In the genomic region with DNA sequence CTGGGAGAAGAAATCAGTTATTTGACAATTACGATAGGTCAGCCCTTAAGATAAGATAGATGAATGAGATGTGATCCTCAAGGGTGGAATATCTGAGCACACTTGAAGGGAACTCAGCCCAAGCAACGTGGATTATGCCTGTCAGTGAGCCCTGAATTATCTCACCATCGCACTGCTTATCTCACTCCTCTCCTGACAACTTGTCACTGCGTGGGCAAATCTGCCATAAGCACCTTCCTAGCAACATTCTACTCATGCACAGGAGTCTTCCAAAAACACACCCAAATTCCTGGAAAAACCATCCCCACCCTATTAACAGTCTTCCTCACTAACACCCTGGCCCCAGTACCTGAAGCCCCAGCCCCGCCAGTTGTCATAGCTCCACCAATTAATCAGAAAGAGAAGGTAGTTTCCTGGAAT, we compare ENCODE assay signal across 1 cellular context.
TF ChIP-seq lines count a peak whose summit lies in the region.

No MANE protein-coding gene starts in this region.

TF ChIP-seq in K562, 482 proteins besides CTCF, POLR2A, EP300 and RAD21 (continues in another document):
- peak; percentile 87 for TF ChIP-seq SMARCA4 (IDR thresholded peaks at IDR 0.05)
- TF ChIP-seq NCOA4 (IDR thresholded peaks at IDR 0.05; ENCODE audit: partially characterized antibody), result no peak
- TF ChIP-seq ZNF766 (CRISPR knock-in tag; conservative IDR thresholded peaks at IDR 0.05), result peak; percentile 65
- no peak for TF ChIP-seq ATF1 (CRISPR knock-in tag; IDR thresholded peaks at IDR 0.05)
- peak; percentile 55; the same call in 1 of the 2 replicates for TF ChIP-seq ATF1 (tag; IDR thresholded peaks at IDR 0.05)
- no peak for TF ChIP-seq ESRRB (CRISPR knock-in tag; IDR thresholded peaks at IDR 0.05; ENCODE audit: borderline replicate concordance)
- TF ChIP-seq MTA3 (IDR thresholded peaks at IDR 0.05; ENCODE audit: borderline replicate concordance), result peak; percentile 76
- TF ChIP-seq, protein P1, sequence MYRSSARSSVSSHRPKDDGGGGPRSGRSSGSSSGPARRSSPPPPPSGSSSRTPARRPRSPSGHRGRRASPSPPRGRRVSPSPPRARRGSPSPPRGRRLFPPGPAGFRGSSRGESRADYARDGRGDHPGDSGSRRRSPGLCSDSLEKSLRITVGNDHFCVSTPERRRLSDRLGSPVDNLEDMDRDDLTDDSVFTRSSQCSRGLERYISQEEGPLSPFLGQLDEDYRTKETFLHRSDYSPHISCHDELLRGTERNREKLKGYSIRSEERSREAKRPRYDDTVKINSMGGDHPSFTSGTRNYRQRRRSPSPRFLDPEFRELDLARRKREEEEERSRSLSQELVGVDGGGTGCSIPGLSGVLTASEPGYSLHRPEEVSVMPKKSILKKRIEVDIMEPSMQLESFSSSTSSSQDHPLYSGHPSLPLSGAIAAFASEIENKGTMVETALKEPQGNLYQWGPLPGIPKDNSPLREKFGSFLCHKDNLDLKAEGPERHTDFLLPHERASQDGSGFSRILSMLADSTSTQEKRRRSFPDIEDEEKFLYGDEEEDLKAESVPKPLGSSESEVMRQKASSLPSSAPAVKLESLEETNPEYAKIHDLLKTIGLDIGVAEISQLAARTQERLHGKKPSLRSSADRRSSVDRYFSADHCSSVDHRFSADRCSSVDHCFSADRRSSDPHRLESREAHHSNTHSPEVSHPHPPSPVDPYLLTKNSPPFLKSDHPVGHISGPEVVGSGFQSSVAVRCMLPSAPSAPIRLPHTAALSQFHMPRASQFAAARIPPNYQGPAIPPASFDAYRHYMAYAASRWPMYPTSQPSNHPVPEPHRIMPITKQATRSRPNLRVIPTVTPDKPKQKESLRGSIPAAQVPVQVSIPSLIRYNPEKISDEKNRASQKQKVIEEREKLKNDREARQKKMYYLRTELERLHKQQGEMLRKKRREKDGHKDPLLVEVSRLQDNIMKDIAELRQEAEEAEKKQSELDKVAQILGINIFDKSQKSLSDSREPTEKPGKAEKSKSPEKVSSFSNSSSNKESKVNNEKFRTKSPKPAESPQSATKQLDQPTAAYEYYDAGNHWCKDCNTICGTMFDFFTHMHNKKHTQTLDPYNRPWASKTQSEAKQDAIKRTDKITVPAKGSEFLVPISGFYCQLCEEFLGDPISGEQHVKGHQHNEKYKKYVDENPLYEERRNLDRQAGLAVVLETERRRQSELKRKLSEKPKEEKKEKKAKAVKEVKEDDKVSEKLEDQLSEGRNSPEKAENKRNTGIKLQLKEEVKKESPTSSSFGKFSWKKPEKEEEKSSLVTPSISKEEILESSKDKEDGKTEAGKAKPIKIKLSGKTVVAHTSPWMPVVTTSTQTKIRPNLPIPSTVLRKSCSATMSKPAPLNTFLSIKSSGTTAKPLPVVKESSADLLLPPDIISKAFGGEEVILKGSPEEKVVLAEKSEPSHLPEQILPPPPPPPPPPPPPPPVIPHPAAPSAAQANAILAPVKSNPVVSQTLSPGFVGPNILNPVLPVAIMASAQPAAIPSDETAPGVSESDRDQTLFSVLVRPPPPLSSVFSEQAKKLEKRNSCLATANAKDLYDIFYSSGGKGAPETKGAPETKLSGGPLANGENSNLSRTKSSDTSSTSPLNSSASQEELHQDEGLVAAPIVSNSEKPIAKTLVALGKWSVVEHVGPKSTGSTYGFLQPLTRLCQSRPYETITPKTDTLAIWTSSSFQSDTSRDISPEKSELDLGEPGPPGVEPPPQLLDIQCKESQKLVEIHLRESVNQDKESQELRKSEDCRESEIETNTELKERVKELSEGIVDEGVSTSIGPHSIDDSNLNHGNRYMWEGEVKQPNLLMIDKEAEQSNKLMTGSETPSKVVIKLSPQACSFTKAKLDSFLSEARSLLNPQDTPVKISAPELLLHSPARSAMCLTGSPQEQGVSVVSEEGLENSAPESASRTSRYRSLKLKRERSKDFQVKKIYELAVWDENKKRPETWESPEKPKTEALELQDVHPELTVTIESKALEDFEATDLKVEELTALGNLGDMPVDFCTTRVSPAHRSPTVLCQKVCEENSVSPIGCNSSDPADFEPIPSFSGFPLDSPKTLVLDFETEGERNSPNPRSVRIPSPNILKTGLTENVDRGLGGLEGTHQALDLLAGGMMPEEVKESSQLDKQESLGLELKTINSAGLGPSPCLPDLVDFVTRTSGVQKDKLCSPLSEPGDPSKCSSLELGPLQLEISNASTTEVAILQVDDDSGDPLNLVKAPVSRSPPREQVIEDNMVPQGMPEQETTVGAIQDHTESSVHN (IDR thresholded peaks at IDR 0.05; ENCODE audit: borderline replicate concordance in 1 of 2, low read depth in 1 of 2), result peak in 1 of 2 experiments; percentile 58; a peak in 1 of 4 replicates
- TF ChIP-seq ADNP (tag; IDR thresholded peaks at IDR 0.05), result no peak
- TF ChIP-seq TOE1 (IDR thresholded peaks at IDR 0.05; ENCODE audit: borderline replicate concordance), result 0 out of 2 replicates have a peak, but pooled peaks have one; percentile 28
- TF ChIP-seq TOE1 (CRISPR knock-in tag; IDR thresholded peaks at IDR 0.05; ENCODE audit: borderline replicate concordance, low read depth), result no peak
- peak; percentile 28; the same call in 1 of the 2 replicates for TF ChIP-seq ZNF175 (CRISPR knock-in tag; IDR thresholded peaks at IDR 0.05; ENCODE audit: low read depth)
- TF ChIP-seq DDX20 (tag; IDR thresholded peaks at IDR 0.05; ENCODE audit: low read depth), result 0 out of 2 replicates have a peak, but pooled peaks have one; percentile 10
- peak; percentile 10; the same call in 1 of the 2 replicates for TF ChIP-seq KLF16 (IDR thresholded peaks at IDR 0.05)
- peak in 1 of 2 experiments; percentile 77; a peak in 2 of 4 replicates for TF ChIP-seq TEAD1 (CRISPR knock-in tag; IDR thresholded peaks at IDR 0.05)
- TF ChIP-seq GTF2E2 (tag; IDR thresholded peaks at IDR 0.05), result no peak
- peak; percentile 30; the same call in 1 of the 2 replicates for TF ChIP-seq NFIC (IDR thresholded peaks at IDR 0.05)
- TF ChIP-seq LEF1 (IDR thresholded peaks at IDR 0.05), result peak; percentile 44; the same call in 1 of the 2 replicates
- no peak; the same call in none of the 2 replicates for TF ChIP-seq PBX2 (CRISPR knock-in tag; IDR thresholded peaks at IDR 0.05; ENCODE audit: low read depth)
- TF ChIP-seq PBX2 (tag; conservative IDR thresholded peaks at IDR 0.05; ENCODE audit: low read depth), result peak; percentile 88
- no peak for TF ChIP-seq HSF4 (CRISPR knock-in tag; IDR thresholded peaks at IDR 0.05; ENCODE audit: borderline replicate concordance)
- TF ChIP-seq, protein P2, sequence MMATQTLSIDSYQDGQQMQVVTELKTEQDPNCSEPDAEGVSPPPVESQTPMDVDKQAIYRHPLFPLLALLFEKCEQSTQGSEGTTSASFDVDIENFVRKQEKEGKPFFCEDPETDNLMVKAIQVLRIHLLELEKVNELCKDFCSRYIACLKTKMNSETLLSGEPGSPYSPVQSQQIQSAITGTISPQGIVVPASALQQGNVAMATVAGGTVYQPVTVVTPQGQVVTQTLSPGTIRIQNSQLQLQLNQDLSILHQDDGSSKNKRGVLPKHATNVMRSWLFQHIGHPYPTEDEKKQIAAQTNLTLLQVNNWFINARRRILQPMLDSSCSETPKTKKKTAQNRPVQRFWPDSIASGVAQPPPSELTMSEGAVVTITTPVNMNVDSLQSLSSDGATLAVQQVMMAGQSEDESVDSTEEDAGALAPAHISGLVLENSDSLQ (IDR thresholded peaks at IDR 0.05), result peak; percentile 97
- TF ChIP-seq EGR1 (conservative IDR thresholded peaks at IDR 0.05), result peak; percentile 90
- peak; percentile 13; the same call in 1 of the 2 replicates for TF ChIP-seq ZNF589 (CRISPR knock-in tag; IDR thresholded peaks at IDR 0.05; ENCODE audit: low read depth)
- TF ChIP-seq HDAC2 (IDR thresholded peaks at IDR 0.05), result 0 out of 2 replicates have a peak, but pooled peaks have one; percentile 74
- peak; percentile 67 for TF ChIP-seq JUND (IDR thresholded peaks at IDR 0.05; ENCODE audit: borderline replicate concordance, low read depth, low read length)
- peak; percentile 81; the same call in 1 of the 3 replicates for TF ChIP-seq JUND (tag; IDR thresholded peaks at IDR 0.05; ENCODE audit: borderline replicate concordance, low read depth, low read length)
- 0 out of 2 replicates have a peak, but pooled peaks have one; percentile 36 for TF ChIP-seq RB1 (IDR thresholded peaks at IDR 0.05; ENCODE audit: low read depth)
- no peak for TF ChIP-seq CBX5 (IDR thresholded peaks at IDR 0.05; ENCODE audit: borderline replicate concordance, low read depth)
- no peak for TF ChIP-seq FOXA3 (CRISPR knock-in tag; conservative IDR thresholded peaks at IDR 0.05 in 1 of 2, IDR thresholded peaks at IDR 0.05 in 1 of 2)
- TF ChIP-seq, protein P3, sequence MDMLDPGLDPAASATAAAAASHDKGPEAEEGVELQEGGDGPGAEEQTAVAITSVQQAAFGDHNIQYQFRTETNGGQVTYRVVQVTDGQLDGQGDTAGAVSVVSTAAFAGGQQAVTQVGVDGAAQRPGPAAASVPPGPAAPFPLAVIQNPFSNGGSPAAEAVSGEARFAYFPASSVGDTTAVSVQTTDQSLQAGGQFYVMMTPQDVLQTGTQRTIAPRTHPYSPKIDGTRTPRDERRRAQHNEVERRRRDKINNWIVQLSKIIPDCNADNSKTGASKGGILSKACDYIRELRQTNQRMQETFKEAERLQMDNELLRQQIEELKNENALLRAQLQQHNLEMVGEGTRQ (CRISPR knock-in tag; IDR thresholded peaks at IDR 0.05), result no peak
- TF ChIP-seq HDAC1 (IDR thresholded peaks at IDR 0.05), result peak in 1 of 2 experiments; percentile 88; a peak in 1 of 4 replicates
- TF ChIP-seq, protein P4, sequence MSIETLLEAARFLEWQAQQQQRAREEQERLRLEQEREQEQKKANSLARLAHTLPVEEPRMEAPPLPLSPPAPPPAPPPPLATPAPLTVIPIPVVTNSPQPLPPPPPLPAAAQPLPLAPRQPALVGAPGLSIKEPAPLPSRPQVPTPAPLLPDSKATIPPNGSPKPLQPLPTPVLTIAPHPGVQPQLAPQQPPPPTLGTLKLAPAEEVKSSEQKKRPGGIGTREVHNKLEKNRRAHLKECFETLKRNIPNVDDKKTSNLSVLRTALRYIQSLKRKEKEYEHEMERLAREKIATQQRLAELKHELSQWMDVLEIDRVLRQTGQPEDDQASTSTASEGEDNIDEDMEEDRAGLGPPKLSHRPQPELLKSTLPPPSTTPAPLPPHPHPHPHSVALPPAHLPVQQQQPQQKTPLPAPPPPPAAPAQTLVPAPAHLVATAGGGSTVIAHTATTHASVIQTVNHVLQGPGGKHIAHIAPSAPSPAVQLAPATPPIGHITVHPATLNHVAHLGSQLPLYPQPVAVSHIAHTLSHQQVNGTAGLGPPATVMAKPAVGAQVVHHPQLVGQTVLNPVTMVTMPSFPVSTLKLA (conservative IDR thresholded peaks at IDR 0.05), result peak in 1 of 2 experiments; percentile 56; a peak in 2 of 4 replicates
- peak; percentile 23; the same call in 1 of the 2 replicates for TF ChIP-seq BACH1 (tag; IDR thresholded peaks at IDR 0.05)
- 0 out of 2 replicates have a peak, but pooled peaks have one; percentile 17 for TF ChIP-seq ZNF75A (CRISPR knock-in tag; IDR thresholded peaks at IDR 0.05)
- TF ChIP-seq GATA2 (CRISPR knock-in tag; IDR thresholded peaks at IDR 0.05), result peak; percentile 77
- TF ChIP-seq SP2 (IDR thresholded peaks at IDR 0.05; ENCODE audit: extremely low read depth, low read depth, low read length, poor library complexity, severe bottlenecking), result no peak
- peak; percentile 75; the same call in 1 of the 2 replicates for TF ChIP-seq NBN (IDR thresholded peaks at IDR 0.05; ENCODE audit: low read depth)
- TF ChIP-seq MYC (IDR thresholded peaks at IDR 0.05; ENCODE audit: low read depth, low read length), result peak; percentile 71
- TF ChIP-seq MYC (CRISPR knock-in tag; IDR thresholded peaks at IDR 0.05; ENCODE audit: borderline replicate concordance, low read depth), result no peak
- peak; percentile 32; the same call in 1 of the 2 replicates for TF ChIP-seq MYNN (IDR thresholded peaks at IDR 0.05)
- no peak for TF ChIP-seq MYNN (CRISPR knock-in tag; IDR thresholded peaks at IDR 0.05)
- TF ChIP-seq EP400 (IDR thresholded peaks at IDR 0.05), result peak; percentile 57
- no peak for TF ChIP-seq RUNX1 (IDR thresholded peaks at IDR 0.05; ENCODE audit: low read depth)
- peak; percentile 59; the same call in 1 of the 2 replicates for TF ChIP-seq MTA2 (IDR thresholded peaks at IDR 0.05; ENCODE audit: low read depth)
- TF ChIP-seq CC2D1A (IDR thresholded peaks at IDR 0.05), result peak; percentile 21; the same call in 1 of the 2 replicates
- TF ChIP-seq, protein P5, sequence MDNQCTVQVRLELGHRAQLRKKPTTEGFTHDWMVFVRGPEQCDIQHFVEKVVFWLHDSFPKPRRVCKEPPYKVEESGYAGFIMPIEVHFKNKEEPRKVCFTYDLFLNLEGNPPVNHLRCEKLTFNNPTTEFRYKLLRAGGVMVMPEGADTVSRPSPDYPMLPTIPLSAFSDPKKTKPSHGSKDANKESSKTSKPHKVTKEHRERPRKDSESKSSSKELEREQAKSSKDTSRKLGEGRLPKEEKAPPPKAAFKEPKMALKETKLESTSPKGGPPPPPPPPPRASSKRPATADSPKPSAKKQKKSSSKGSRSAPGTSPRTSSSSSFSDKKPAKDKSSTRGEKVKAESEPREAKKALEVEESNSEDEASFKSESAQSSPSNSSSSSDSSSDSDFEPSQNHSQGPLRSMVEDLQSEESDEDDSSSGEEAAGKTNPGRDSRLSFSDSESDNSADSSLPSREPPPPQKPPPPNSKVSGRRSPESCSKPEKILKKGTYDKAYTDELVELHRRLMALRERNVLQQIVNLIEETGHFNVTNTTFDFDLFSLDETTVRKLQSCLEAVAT (IDR thresholded peaks at IDR 0.05), result no peak
- no peak for TF ChIP-seq PCBP1 (IDR thresholded peaks at IDR 0.05; ENCODE audit: low read depth, low read length, poor library complexity, severe bottlenecking)
- no peak for TF ChIP-seq ZNF584 (CRISPR knock-in tag; IDR thresholded peaks at IDR 0.05; ENCODE audit: low read depth)
- peak; percentile 92 for TF ChIP-seq DPF2 (IDR thresholded peaks at IDR 0.05)
- 0 out of 2 replicates have a peak, but pooled peaks have one; percentile 2 for TF ChIP-seq SMARCA5 (IDR thresholded peaks at IDR 0.05)
- peak in 1 of 2 experiments; percentile 77; a peak in 1 of 4 replicates for TF ChIP-seq RCOR1 (IDR thresholded peaks at IDR 0.05; ENCODE audit: borderline replicate concordance in 1 of 2, low read depth in 2 of 2, low read length in 2 of 2)
- peak; percentile 76 for TF ChIP-seq L3MBTL2 (IDR thresholded peaks at IDR 0.05)
